Comparison of ENCODE assay signal across 2 cellular contexts in the genomic region with DNA sequence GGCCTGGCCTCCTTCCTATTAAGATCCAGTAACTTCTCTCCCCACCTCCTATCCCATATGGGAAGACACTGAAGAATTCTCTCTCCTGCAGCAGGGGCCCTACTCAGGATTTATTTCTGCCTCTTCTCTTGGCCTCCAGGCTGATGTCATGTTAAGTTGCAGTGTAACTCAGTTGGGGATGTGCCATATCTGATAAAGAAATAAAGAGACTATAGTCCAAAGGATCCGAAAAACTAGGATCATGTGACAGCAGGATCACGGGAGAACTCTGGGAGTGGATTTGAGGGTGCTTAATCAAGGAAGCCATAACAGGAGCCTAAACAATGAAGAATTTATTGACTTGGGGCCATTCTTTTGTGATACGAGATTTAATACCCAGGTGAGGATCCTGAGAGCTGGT.
TF ChIP-seq lines count a peak whose summit lies in the region.

No MANE protein-coding gene starts in this region.

TF ChIP-seq in liver, 16 proteins besides CTCF, POLR2A, EP300 and RAD21:
- TF ChIP-seq HNF4A (conservative IDR thresholded peaks at IDR 0.05) (peak; percentile 42 to 65), FOXA2 (IDR thresholded peaks at IDR 0.05) (no peak)

TF ChIP-seq in HepG2, 621 proteins besides CTCF, POLR2A, EP300 and RAD21:
- no peak for TF ChIP-seq IKZF1 (IDR thresholded peaks at IDR 0.05)
- TF ChIP-seq CEBPB (IDR thresholded peaks at IDR 0.05; ENCODE audit: borderline replicate concordance, low read depth, low read length): no peak
- TF ChIP-seq, protein P1, sequence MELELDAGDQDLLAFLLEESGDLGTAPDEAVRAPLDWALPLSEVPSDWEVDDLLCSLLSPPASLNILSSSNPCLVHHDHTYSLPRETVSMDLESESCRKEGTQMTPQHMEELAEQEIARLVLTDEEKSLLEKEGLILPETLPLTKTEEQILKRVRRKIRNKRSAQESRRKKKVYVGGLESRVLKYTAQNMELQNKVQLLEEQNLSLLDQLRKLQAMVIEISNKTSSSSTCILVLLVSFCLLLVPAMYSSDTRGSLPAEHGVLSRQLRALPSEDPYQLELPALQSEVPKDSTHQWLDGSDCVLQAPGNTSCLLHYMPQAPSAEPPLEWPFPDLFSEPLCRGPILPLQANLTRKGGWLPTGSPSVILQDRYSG (CRISPR knock-in tag; IDR thresholded peaks at IDR 0.05): no peak
- no peak for TF ChIP-seq ZNF253 (CRISPR knock-in tag; IDR thresholded peaks at IDR 0.05; ENCODE audit: borderline replicate concordance)
- TF ChIP-seq, protein P2, sequence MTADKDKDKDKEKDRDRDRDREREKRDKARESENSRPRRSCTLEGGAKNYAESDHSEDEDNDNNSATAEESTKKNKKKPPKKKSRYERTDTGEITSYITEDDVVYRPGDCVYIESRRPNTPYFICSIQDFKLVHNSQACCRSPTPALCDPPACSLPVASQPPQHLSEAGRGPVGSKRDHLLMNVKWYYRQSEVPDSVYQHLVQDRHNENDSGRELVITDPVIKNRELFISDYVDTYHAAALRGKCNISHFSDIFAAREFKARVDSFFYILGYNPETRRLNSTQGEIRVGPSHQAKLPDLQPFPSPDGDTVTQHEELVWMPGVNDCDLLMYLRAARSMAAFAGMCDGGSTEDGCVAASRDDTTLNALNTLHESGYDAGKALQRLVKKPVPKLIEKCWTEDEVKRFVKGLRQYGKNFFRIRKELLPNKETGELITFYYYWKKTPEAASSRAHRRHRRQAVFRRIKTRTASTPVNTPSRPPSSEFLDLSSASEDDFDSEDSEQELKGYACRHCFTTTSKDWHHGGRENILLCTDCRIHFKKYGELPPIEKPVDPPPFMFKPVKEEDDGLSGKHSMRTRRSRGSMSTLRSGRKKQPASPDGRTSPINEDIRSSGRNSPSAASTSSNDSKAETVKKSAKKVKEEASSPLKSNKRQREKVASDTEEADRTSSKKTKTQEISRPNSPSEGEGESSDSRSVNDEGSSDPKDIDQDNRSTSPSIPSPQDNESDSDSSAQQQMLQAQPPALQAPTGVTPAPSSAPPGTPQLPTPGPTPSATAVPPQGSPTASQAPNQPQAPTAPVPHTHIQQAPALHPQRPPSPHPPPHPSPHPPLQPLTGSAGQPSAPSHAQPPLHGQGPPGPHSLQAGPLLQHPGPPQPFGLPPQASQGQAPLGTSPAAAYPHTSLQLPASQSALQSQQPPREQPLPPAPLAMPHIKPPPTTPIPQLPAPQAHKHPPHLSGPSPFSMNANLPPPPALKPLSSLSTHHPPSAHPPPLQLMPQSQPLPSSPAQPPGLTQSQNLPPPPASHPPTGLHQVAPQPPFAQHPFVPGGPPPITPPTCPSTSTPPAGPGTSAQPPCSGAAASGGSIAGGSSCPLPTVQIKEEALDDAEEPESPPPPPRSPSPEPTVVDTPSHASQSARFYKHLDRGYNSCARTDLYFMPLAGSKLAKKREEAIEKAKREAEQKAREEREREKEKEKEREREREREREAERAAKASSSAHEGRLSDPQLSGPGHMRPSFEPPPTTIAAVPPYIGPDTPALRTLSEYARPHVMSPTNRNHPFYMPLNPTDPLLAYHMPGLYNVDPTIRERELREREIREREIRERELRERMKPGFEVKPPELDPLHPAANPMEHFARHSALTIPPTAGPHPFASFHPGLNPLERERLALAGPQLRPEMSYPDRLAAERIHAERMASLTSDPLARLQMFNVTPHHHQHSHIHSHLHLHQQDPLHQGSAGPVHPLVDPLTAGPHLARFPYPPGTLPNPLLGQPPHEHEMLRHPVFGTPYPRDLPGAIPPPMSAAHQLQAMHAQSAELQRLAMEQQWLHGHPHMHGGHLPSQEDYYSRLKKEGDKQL (CRISPR knock-in tag; IDR thresholded peaks at IDR 0.05; ENCODE audit: low read depth): no peak
- TF ChIP-seq, protein P3, sequence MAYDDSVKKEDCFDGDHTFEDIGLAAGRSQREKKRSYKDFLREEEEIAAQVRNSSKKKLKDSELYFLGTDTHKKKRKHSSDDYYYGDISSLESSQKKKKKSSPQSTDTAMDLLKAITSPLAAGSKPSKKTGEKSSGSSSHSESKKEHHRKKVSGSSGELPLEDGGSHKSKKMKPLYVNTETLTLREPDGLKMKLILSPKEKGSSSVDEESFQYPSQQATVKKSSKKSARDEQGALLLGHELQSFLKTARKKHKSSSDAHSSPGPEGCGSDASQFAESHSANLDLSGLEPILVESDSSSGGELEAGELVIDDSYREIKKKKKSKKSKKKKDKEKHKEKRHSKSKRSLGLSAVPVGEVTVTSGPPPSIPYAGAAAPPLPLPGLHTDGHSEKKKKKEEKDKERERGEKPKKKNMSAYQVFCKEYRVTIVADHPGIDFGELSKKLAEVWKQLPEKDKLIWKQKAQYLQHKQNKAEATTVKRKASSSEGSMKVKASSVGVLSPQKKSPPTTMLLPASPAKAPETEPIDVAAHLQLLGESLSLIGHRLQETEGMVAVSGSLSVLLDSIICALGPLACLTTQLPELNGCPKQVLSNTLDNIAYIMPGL (CRISPR knock-in tag; IDR thresholded peaks at IDR 0.05; ENCODE audit: borderline replicate concordance in 1 of 2, low read depth in 1 of 2): no peak
- TF ChIP-seq JUN (CRISPR knock-in tag; IDR thresholded peaks at IDR 0.05): no peak
- TF ChIP-seq, protein P4, sequence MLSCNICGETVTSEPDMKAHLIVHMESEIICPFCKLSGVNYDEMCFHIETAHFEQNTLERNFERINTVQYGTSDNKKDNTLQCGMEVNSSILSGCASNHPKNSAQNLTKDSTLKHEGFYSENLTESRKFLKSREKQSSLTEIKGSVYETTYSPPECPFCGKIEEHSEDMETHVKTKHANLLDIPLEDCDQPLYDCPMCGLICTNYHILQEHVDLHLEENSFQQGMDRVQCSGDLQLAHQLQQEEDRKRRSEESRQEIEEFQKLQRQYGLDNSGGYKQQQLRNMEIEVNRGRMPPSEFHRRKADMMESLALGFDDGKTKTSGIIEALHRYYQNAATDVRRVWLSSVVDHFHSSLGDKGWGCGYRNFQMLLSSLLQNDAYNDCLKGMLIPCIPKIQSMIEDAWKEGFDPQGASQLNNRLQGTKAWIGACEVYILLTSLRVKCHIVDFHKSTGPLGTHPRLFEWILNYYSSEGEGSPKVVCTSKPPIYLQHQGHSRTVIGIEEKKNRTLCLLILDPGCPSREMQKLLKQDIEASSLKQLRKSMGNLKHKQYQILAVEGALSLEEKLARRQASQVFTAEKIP (CRISPR knock-in tag; IDR thresholded peaks at IDR 0.05; ENCODE audit: borderline replicate concordance): no peak
